In genomic region chr20:41028359-41029149, GRCh38 we compare ENCODE assay signal across 1 cellular context.
A peak's percentile ranks its signal among the peaks of the same experiment; 100 is the strongest.
TF ChIP-seq lines count a peak whose summit lies in the region.

TOP1 (plus strand) TSS chr20:41028822; CDS start chr20:41029068, 246 bp downstream.

TF ChIP-seq in HepG2, 621 proteins besides CTCF, POLR2A, EP300 and RAD21 (continued from another document and continues in another):
- peak; percentile 89 for TF ChIP-seq HBP1 (CRISPR knock-in tag; IDR thresholded peaks at IDR 0.05; ENCODE audit: low read depth)
- TF ChIP-seq ZNF282 (IDR thresholded peaks at IDR 0.05; ENCODE audit: partially characterized antibody): no peak
- TF ChIP-seq TCF7 (IDR thresholded peaks at IDR 0.05; ENCODE audit: low read depth): peak; percentile 10; the same call in 1 of the 2 replicates
- TF ChIP-seq FOXA1 (IDR thresholded peaks at IDR 0.05): no peak
- peak; percentile 73 for TF ChIP-seq FOXA1 (CRISPR knock-in tag; IDR thresholded peaks at IDR 0.05)
- TF ChIP-seq GPN1 (CRISPR knock-in tag; IDR thresholded peaks at IDR 0.05; ENCODE audit: borderline replicate concordance): peak; percentile 76; the same call in 1 of the 2 replicates
- TF ChIP-seq KLF6 (CRISPR knock-in tag; IDR thresholded peaks at IDR 0.05): peak; percentile 89
- no peak for TF ChIP-seq ZFP36 (IDR thresholded peaks at IDR 0.05; ENCODE audit: borderline replicate concordance, low read depth, low read length, partially characterized antibody)
- TF ChIP-seq BCL3 (CRISPR knock-in tag; IDR thresholded peaks at IDR 0.05): peak; percentile 81
- no peak for TF ChIP-seq MBD4 (IDR thresholded peaks at IDR 0.05; ENCODE audit: borderline replicate concordance, low read length)
- TF ChIP-seq CREB1 (IDR thresholded peaks at IDR 0.05): peak; percentile 91
- peak; percentile 74 for TF ChIP-seq CREB1 (CRISPR knock-in tag; IDR thresholded peaks at IDR 0.05)
- TF ChIP-seq RAD51 (IDR thresholded peaks at IDR 0.05; ENCODE audit: borderline replicate concordance): peak; percentile 56; the same call in 1 of the 2 replicates
- TF ChIP-seq ZNF205 (CRISPR knock-in tag; IDR thresholded peaks at IDR 0.05): no peak
- TF ChIP-seq REPIN1 (CRISPR knock-in tag; IDR thresholded peaks at IDR 0.05; ENCODE audit: borderline replicate concordance, low read depth): peak; percentile 89
- TF ChIP-seq RXRB (CRISPR knock-in tag; IDR thresholded peaks at IDR 0.05; ENCODE audit: borderline replicate concordance): no peak; the same call in 1 of the 2 replicates
- TF ChIP-seq XBP1 (CRISPR knock-in tag; IDR thresholded peaks at IDR 0.05): no peak
- TF ChIP-seq JARID2 (CRISPR knock-in tag; IDR thresholded peaks at IDR 0.05; ENCODE audit: insufficient replicate concordance): no peak
- peak; percentile 88 for TF ChIP-seq GTF3A (CRISPR knock-in tag; conservative IDR thresholded peaks at IDR 0.05)
- peak; percentile 58; the same call in 1 of the 2 replicates for TF ChIP-seq PATZ1 (CRISPR knock-in tag; IDR thresholded peaks at IDR 0.05)
- TF ChIP-seq ZNF142 (CRISPR knock-in tag; IDR thresholded peaks at IDR 0.05): peak; percentile 88
- TF ChIP-seq ZNF746 (CRISPR knock-in tag; IDR thresholded peaks at IDR 0.05): no peak; the same call in 1 of the 2 replicates
- no peak for TF ChIP-seq SUZ12 (IDR thresholded peaks at IDR 0.05; ENCODE audit: low read depth, low read length)
- TF ChIP-seq SNAPC2 (CRISPR knock-in tag; IDR thresholded peaks at IDR 0.05): peak; percentile 98
- peak; percentile 83 for TF ChIP-seq ATF7-NPFF (CRISPR knock-in tag; IDR thresholded peaks at IDR 0.05; ENCODE audit: low read depth)
- peak; percentile 97 for TF ChIP-seq ZFP36L1 (CRISPR knock-in tag; IDR thresholded peaks at IDR 0.05)
- peak; percentile 73 for TF ChIP-seq NFYB (CRISPR knock-in tag; IDR thresholded peaks at IDR 0.05)
- no peak; the same call in none of the 2 replicates for TF ChIP-seq ZFP90 (CRISPR knock-in tag; IDR thresholded peaks at IDR 0.05; ENCODE audit: borderline replicate concordance)
- TF ChIP-seq ZNF34 (CRISPR knock-in tag; IDR thresholded peaks at IDR 0.05; ENCODE audit: borderline replicate concordance): peak; percentile 69; the same call in 1 of the 2 replicates
- TF ChIP-seq ZNF614 (CRISPR knock-in tag; IDR thresholded peaks at IDR 0.05; ENCODE audit: borderline replicate concordance): peak; percentile 85
- TF ChIP-seq KDM5B (CRISPR knock-in tag; IDR thresholded peaks at IDR 0.05; ENCODE audit: borderline replicate concordance): peak; percentile 95
- TF ChIP-seq ZNF770 (CRISPR knock-in tag; IDR thresholded peaks at IDR 0.05): no peak; the same call in none of the 2 replicates
- TF ChIP-seq ZNF121 (CRISPR knock-in tag; IDR thresholded peaks at IDR 0.05): no peak; the same call in 1 of the 2 replicates
- TF ChIP-seq NAIF1 (CRISPR knock-in tag; IDR thresholded peaks at IDR 0.05; ENCODE audit: borderline replicate concordance): no peak
- peak; percentile 78 for TF ChIP-seq TFE3 (CRISPR knock-in tag; IDR thresholded peaks at IDR 0.05)
- peak; percentile 89; the same call in 1 of the 2 replicates for TF ChIP-seq BRD4 (CRISPR knock-in tag; IDR thresholded peaks at IDR 0.05)
- TF ChIP-seq KAT2B (IDR thresholded peaks at IDR 0.05; ENCODE audit: borderline replicate concordance, low read depth, low read length): no peak
- no peak for TF ChIP-seq NFIB (CRISPR knock-in tag; IDR thresholded peaks at IDR 0.05; ENCODE audit: borderline replicate concordance)
- TF ChIP-seq BRCA1 (CRISPR knock-in tag; IDR thresholded peaks at IDR 0.05): peak; percentile 93
- TF ChIP-seq ZNF20 (CRISPR knock-in tag; IDR thresholded peaks at IDR 0.05): no peak
- no peak for TF ChIP-seq PHF5A (CRISPR knock-in tag; IDR thresholded peaks at IDR 0.05; ENCODE audit: low read depth, unreplicated experiment)
- no peak; the same call in 1 of the 2 replicates for TF ChIP-seq ATM (IDR thresholded peaks at IDR 0.05; ENCODE audit: borderline replicate concordance)
- TF ChIP-seq ZNF644 (CRISPR knock-in tag; IDR thresholded peaks at IDR 0.05; ENCODE audit: low read depth): no peak; the same call in 1 of the 2 replicates
- peak; percentile 94; the same call in 1 of the 2 replicates for TF ChIP-seq ZNF563 (CRISPR knock-in tag; IDR thresholded peaks at IDR 0.05)
- peak; percentile 99 for TF ChIP-seq ZNF367 (CRISPR knock-in tag; IDR thresholded peaks at IDR 0.05; ENCODE audit: borderline replicate concordance)
- peak; percentile 95 for TF ChIP-seq TGIF2 (CRISPR knock-in tag; IDR thresholded peaks at IDR 0.05)
- TF ChIP-seq NFE2L1 (CRISPR knock-in tag; IDR thresholded peaks at IDR 0.05; ENCODE audit: borderline replicate concordance): no peak
- TF ChIP-seq SMARCE1 (IDR thresholded peaks at IDR 0.05; ENCODE audit: borderline replicate concordance): no peak
- peak; percentile 94 for TF ChIP-seq RNF2 (conservative IDR thresholded peaks at IDR 0.05; ENCODE audit: low read depth)
- TF ChIP-seq HOXA3 (CRISPR knock-in tag; IDR thresholded peaks at IDR 0.05): peak; percentile 68; the same call in 1 of the 2 replicates
- TF ChIP-seq TBX3 (IDR thresholded peaks at IDR 0.05; ENCODE audit: borderline replicate concordance): peak; percentile 11; the same call in 1 of the 2 replicates
- TF ChIP-seq ZNF333 (CRISPR knock-in tag; IDR thresholded peaks at IDR 0.05; ENCODE audit: borderline replicate concordance): peak; percentile 50
- peak; percentile 47; the same call in 1 of the 2 replicates for TF ChIP-seq ZNF275 (CRISPR knock-in tag; IDR thresholded peaks at IDR 0.05; ENCODE audit: borderline replicate concordance)
